ENCODE assay signal across 8 cellular contexts in the genomic region with DNA sequence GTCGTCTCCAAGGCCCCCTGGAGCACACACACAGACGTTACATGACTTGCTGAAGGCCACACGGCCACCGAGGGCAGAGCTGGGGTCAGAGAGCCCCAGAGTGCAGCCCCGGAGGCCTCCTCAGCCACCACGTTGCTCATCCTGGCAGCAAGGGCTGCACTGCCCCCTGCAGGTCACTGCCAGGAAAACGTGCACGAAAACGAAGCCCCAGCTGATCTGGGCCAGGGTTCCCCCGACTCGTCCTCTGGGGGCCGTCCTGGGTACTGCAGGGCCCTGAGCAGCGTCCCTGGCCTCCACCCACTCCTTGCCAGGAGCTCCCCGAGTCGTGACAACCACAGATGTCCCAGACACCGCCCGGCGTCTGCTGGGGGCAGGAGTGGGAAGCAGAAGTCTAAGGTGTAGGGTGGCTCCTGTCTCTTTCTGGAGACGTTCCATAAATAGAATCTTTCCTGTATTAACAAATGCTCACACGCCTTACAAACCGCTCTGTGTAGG. TPM values are rescaled to one million over a fixed set of nuclear protein-coding genes. Genes with fewer than 3 reads are reported as not detected.
A peak's percentile ranks its signal among the peaks of the same experiment; 100 is the strongest.
DNase-seq lines count a peak whose midpoint lies in the region; ATAC-seq and TF ChIP-seq lines count a peak whose summit lies in the region.

No MANE protein-coding gene starts in this region.

- intact Hi-C loops in Caco-2 (cut with micrococcal nuclease; ENCODE audit: unreplicated experiment) = no loop called here

- H3K36me3 Mint-ChIP-seq in Caco-2 (ENCODE audit: insufficient read depth, unreplicated experiment) (peaks cover 35% of the 10 kb centered on the region), HFFc6 (ENCODE audit: low read depth) (peaks cover 11% of the 10 kb centered on the region)

- H3K4me1 Mint-ChIP-seq in Caco-2 (ENCODE audit: low read depth, unreplicated experiment) (peaks cover 8% of the 10 kb centered on the region), HFFc6 (ENCODE audit: low read depth) (peaks cover 23% of the 10 kb centered on the region)

- BruUV-seq in Caco-2 (replicated peaks; lab: Mats Ljungman, UMichigan) = no TSS peak

- peaks cover 10% of the 10 kb centered on the region; the same call in 1 of the 2 replicates for H3K4me1 ChIP-seq in Caco-2

- no peaks in the 10 kb centered on the region for H3K27me3 ChIP-seq in Caco-2 (replicated peaks; ENCODE audit: control insufficient read depth, insufficient read depth, low read length)
- no peaks in the 10 kb centered on the region for H3K27me3 ChIP-seq in kidney epithelial cell (ENCODE audit: control insufficient read depth, insufficient read depth, low read length)

- CTCF ChIA-PET in Caco-2 (lab: Charles Lee) = interaction anchor here (0.6 to 1.5 kb wide), 5 partner anchors 11 to 273 kb away, joined by 3 to 9 read pairs (median 4); a partner anchor contains a TSS

- H3K27ac Mint-ChIP-seq in Caco-2 (ENCODE audit: unreplicated experiment) = no peak overlapping the region
- peak overlapping the region; percentile 68 for H3K27ac Mint-ChIP-seq in HFFc6

- 0 out of 2 replicates have a peak, but pooled peaks cover 2% of the 10 kb centered on the region for H3K36me3 ChIP-seq in Caco-2 (ENCODE audit: control insufficient read depth, insufficient read depth, low read length)
- H3K36me3 ChIP-seq in kidney epithelial cell (ENCODE audit: control insufficient read depth, insufficient read depth, low read length) = no peaks in the 10 kb centered on the region

- no peak overlapping the region for H3K4me3 Mint-ChIP-seq in Caco-2 (ENCODE audit: unreplicated experiment)
- H3K4me3 Mint-ChIP-seq in HFFc6 = no peak overlapping the region

- no peaks in the 10 kb centered on the region for H3K9me3 ChIP-seq in Caco-2

- POLR2A ChIA-PET in Caco-2 (lab: Charles Lee) = interaction anchor here (1.1 kb wide), 1 partner anchor 20 kb away, joined by 3 read pairs; no protein-coding TSS in a partner anchor

- H3K4me3 ChIP-seq in Caco-2 (ENCODE audit: low read depth, low read length) (no peak overlapping the region), kidney epithelial cell (ENCODE audit: low read depth, low read length) (no peak overlapping the region)

- no peaks in the 10 kb centered on the region for H3K27me3 Mint-ChIP-seq in Caco-2 (ENCODE audit: insufficient read depth, unreplicated experiment)
- H3K27me3 Mint-ChIP-seq in HFFc6 (ENCODE audit: insufficient read depth) = peaks cover 1% of the 10 kb centered on the region

- H3K9me3 Mint-ChIP-seq in Caco-2 (ENCODE audit: unreplicated experiment) (no peaks in the 10 kb centered on the region), HFFc6 (no peaks in the 10 kb centered on the region)

- ATAC-seq in HG03571 (IDR thresholded peaks at IDR 0.05; ENCODE audit: unreplicated experiment) = no peak

- peak; percentile 82 to 86 for DNase-seq in Caco-2
- peak; percentile 82 for DNase-seq in HFFc6
- peak; percentile 63 for DNase-seq in NCI-H226
- DNase-seq in activated CD4-positive, CD25-positive, alpha-beta regulatory T cell treated with anti-CD3 and anti-CD28 coated beads, Interleukin-2, amount 50 U/mL, for 72 hours = peak; percentile 92
- DNase-seq in cerebellar cortex (ENCODE audit: low spot score) = peak; percentile 83
- DNase-seq in kidney epithelial cell (ENCODE audit: low read depth) = no peak
- peak; percentile 92 to 95 for DNase-seq in stimulated activated CD4-positive, alpha-beta T cell treated with anti-CD3 and anti-CD28 coated beads, Interleukin-15, amount 100 ng/mL, for 48 hours (ENCODE audit: low read depth in 2 of 2)

- TF ChIP-seq CTCF in Caco-2 (IDR thresholded peaks at IDR 0.05; ENCODE audit: insufficient read depth in 1 of 2, low read depth in 1 of 2, low read length in 1 of 2, severe bottlenecking in 1 of 2, unreplicated experiment in 1 of 2) = peak; percentile 84 to 92
- TF ChIP-seq CTCF in HFFc6 (IDR thresholded peaks at IDR 0.05) = peak; percentile 99
- peak; percentile 98 for TF ChIP-seq CTCF in kidney epithelial cell (IDR thresholded peaks at IDR 0.05; ENCODE audit: insufficient read depth, low read length, poor library complexity, severe bottlenecking)

RNA-seq across cellular contexts. Expression of a gene that starts 3.4 kb away (rescaled TPM):
- total RNA-seq in Caco-2 (2022) (11.5 and 14.9 TPM in 2 replicates), kidney epithelial cell (52.7 and 68.8 TPM in 2 replicates)
- 10 to 100 TPM; 20.2 to 24.7 (median 21.1) TPM for total RNA-seq in HFFc6 (2021; fragmentation: NEBNext Ultra II Directional; extraction: Animal tissue kit (Norgen Biotek cat#: 25700))

RNA-seq across cellular contexts. Expression of a gene that starts 14.4 kb away (rescaled TPM):
- total RNA-seq in Caco-2 (2022) = 0.73 and 1.3 TPM in 2 replicates
- total RNA-seq in HFFc6 (2021; fragmentation: NEBNext Ultra II Directional; extraction: Animal tissue kit (Norgen Biotek cat#: 25700)) = under 1 TPM; 0.11 to 0.47 (median 0.21) TPM
- total RNA-seq in kidney epithelial cell = 0.14 and 0.46 TPM in 2 replicates

RNA-seq across cellular contexts. Expression of a gene that starts 20.9 kb away (rescaled TPM):
- total RNA-seq in Caco-2 (2022) = 129 and 133 TPM in 2 replicates
- 10 to 100 TPM; 63.8 to 79.9 (median 64.6) TPM for total RNA-seq in HFFc6 (2021; fragmentation: NEBNext Ultra II Directional; extraction: Animal tissue kit (Norgen Biotek cat#: 25700))
- total RNA-seq in kidney epithelial cell = 168 and 194 TPM in 2 replicates

RNA-seq across cellular contexts. Expression of a gene that starts 33.2 kb away (rescaled TPM):
- total RNA-seq in Caco-2 (2022) (0.35 TPM in 1 of 2 replicates, not detected in the other), kidney epithelial cell (not detected in 2 replicates)
- total RNA-seq in HFFc6 (2021; fragmentation: NEBNext Ultra II Directional; extraction: Animal tissue kit (Norgen Biotek cat#: 25700)) = under 1 TPM in 1 of 6 experiments, not detected in 5; 0.24 TPM

RNA-seq across cellular contexts. Expression of a gene that starts 49.8 kb away (rescaled TPM):
- 1.3 and 2.4 TPM in 2 replicates for total RNA-seq in Caco-2 (2022)
- not detected for total RNA-seq in HFFc6 (2021; fragmentation: NEBNext Ultra II Directional; extraction: Animal tissue kit (Norgen Biotek cat#: 25700))
- total RNA-seq in kidney epithelial cell = 15.2 and 19.5 TPM in 2 replicates
